ENCODE assay signal across 20 cellular contexts in the genomic region with DNA sequence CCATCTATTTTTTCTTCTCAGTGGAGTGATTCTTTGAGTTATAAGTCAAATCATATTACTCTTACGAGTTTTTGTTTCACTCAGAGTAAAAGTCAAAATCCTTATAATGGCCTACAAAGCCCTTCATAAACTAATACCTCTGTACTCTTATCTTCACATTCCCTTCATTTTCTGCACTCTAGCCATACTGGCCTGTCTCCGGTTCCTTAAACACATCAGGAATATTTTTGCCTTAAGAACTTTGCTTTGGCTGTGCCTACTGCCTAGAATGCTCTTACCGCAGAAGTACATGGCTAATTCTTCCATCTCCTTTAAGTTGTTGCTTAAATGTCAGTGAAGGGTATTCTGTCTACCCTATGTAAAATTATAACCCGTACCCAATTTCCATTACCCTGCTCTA.
DNase-seq lines count a peak whose midpoint lies in the region; ATAC-seq, FAIRE-seq and TF ChIP-seq lines count a peak whose summit lies in the region.
"Had no signal": no experiment of that assay in that cellular context is flagged by ENCODE, and none has a peak within 500 bp of the region (broad histone marks: within the 10 kb centered on the region; RNA-seq: fewer than 3 reads in every experiment).

No MANE protein-coding gene starts in this region.

- POLR2A ChIA-PET in activated B cell treated with CpG ODN at 0.5 μM for 24 hours (lab: Charles Lee) (interaction anchor here (0.7 to 2.1 kb wide), 4 partner anchors 12 to 285 kb away, joined by 3 to 11 read pairs (median 8); no protein-coding TSS in a partner anchor), T-cell (lab: Charles Lee) (no interaction called here)

- no peak for TF ChIP-seq CTCF in activated B cell treated with CpG ODN at 0.5 μM for 24 hours (IDR thresholded peaks at IDR 0.05)

- intact Hi-C loops in activated B cell treated with CpG ODN at 0.5 μM for 24 hours (cut with micrococcal nuclease): no loop called here

- H3K9me3 Mint-ChIP-seq in T-helper 2 cell treated with Interferon-gamma antibody and Interleukin-4, amounts not matched to agents 5 μg/mL and 100 μg/mL, for 36 hours: no peaks in the 10 kb centered on the region
- H3K9me3 Mint-ChIP-seq in activated B cell treated with CpG ODN at 0.5 μM for 24 hours: no peaks in the 10 kb centered on the region
- H3K9me3 Mint-ChIP-seq in naive B cell: peaks cover 0 to 7% (median 4%) of the 10 kb centered on the region in 7 donors
- H3K9me3 Mint-ChIP-seq in T-cell: no peaks in the 10 kb centered on the region
- H3K9me3 Mint-ChIP-seq: dendritic cell treated with granulocyte-macrophage colony-stimulating factor and Interleukin-4, amounts not matched to agents 40 ng/mL and 50 ng/mL, for 4 days had no signal

- FAIRE-seq in GM19239 (lab: Jason Lieb, UNC): peak; percentile 78
- FAIRE-seq: bronchial epithelial cell, HTR-8/SVneo, TTC549 had no signal

- H3K27me3 Mint-ChIP-seq in T-helper 2 cell treated with Interferon-gamma antibody and Interleukin-4, amounts not matched to agents 5 μg/mL and 100 μg/mL, for 36 hours (ENCODE audit: low read depth): no peaks in the 10 kb centered on the region
- no peaks in the 10 kb centered on the region for H3K27me3 Mint-ChIP-seq in activated B cell treated with CpG ODN at 0.5 μM for 24 hours
- no peaks in the 10 kb centered on the region for H3K27me3 Mint-ChIP-seq in naive B cell
- H3K27me3 Mint-ChIP-seq in T-cell: no peaks in the 10 kb centered on the region
- H3K27me3 Mint-ChIP-seq: activated CD4-positive, alpha-beta T cell treated with anti-CD3 and anti-CD28 coated beads, Interleukin-2, amount 10 ng/mL, durations not matched to agents 7 days and 5 days; dendritic cell treated with granulocyte-macrophage colony-stimulating factor and Interleukin-4, amounts not matched to agents 40 ng/mL and 50 ng/mL, for 4 days had no signal

- peak overlapping the region; percentile 18 for H3K27ac Mint-ChIP-seq in T-helper 2 cell treated with Interferon-gamma antibody and Interleukin-4, amounts not matched to agents 5 μg/mL and 100 μg/mL, for 36 hours
- H3K27ac Mint-ChIP-seq in activated B cell treated with CpG ODN at 0.5 μM for 24 hours (peak overlapping the region; percentile 90), naive B cell (peak overlapping the region; percentile 68 to 90 (median 88)), T-cell (no peak overlapping the region)
- H3K27ac Mint-ChIP-seq: dendritic cell treated with granulocyte-macrophage colony-stimulating factor and Interleukin-4, amounts not matched to agents 40 ng/mL and 50 ng/mL, for 4 days had no signal

- H3K4me1 Mint-ChIP-seq in T-helper 2 cell treated with Interferon-gamma antibody and Interleukin-4, amounts not matched to agents 5 μg/mL and 100 μg/mL, for 36 hours (ENCODE audit: low read depth): peaks cover 28% of the 10 kb centered on the region
- H3K4me1 Mint-ChIP-seq in activated B cell treated with CpG ODN at 0.5 μM for 24 hours (peaks cover 89% of the 10 kb centered on the region), naive B cell (peaks cover 48 to 90% (median 76%) of the 10 kb centered on the region in 3 donors), T-cell (peaks cover 40 to 56% (median 50%) of the 10 kb centered on the region in 3 donors)

- ATAC-seq in activated B cell treated with CpG ODN at 0.5 μM for 24 hours (ENCODE audit: low read depth): no peak
- no peak for ATAC-seq in naive B cell (ENCODE audit: low read depth in 2 of 2)
- ATAC-seq in HG03520 (IDR thresholded peaks at IDR 0.05; ENCODE audit: unreplicated experiment): no peak
- no peak for ATAC-seq in T-cell (replicated peaks in 1 of 4)
- no peak for ATAC-seq in GM21717 (IDR thresholded peaks at IDR 0.05; ENCODE audit: unreplicated experiment)
- ATAC-seq: left ventricle myocardium superior had no signal

- H3K36me3 Mint-ChIP-seq in T-helper 2 cell treated with Interferon-gamma antibody and Interleukin-4, amounts not matched to agents 5 μg/mL and 100 μg/mL, for 36 hours (ENCODE audit: low read depth): peaks cover 16% of the 10 kb centered on the region
- H3K36me3 Mint-ChIP-seq in activated B cell treated with CpG ODN at 0.5 μM for 24 hours (ENCODE audit: low read depth): peaks cover 18% of the 10 kb centered on the region
- peaks cover 19 to 27% of the 10 kb centered on the region in 2 donors for H3K36me3 Mint-ChIP-seq in naive B cell
- peaks cover 20% of the 10 kb centered on the region for H3K36me3 Mint-ChIP-seq in T-cell

- CTCF ChIA-PET in activated B cell treated with CpG ODN at 0.5 μM for 24 hours (lab: Charles Lee) (no interaction called here), T-cell (lab: Charles Lee) (interaction anchor here (0.5 to 0.6 kb wide), 2 partner anchors 17 to 186 kb away, joined by 3 to 4 read pairs; no protein-coding TSS in a partner anchor)

- no peak for DNase-seq in T-helper 2 cell treated with Interferon-gamma antibody and Interleukin-4, amounts not matched to agents 5 μg/mL and 100 μg/mL, for 36 hours (ENCODE audit: low spot score)
- DNase-seq in T-helper 2 cell (no peak), GM19239 (ENCODE audit: insufficient read length, low spot score) (no peak), activated B cell treated with CpG ODN at 0.5 μM for 24 hours (no peak), naive B cell (no peak), T-cell (no peak)
- DNase-seq: activated CD4-positive, alpha-beta T cell treated with anti-CD3 and anti-CD28 coated beads, Interleukin-2, amount 10 ng/mL, durations not matched to agents 7 days and 5 days; activated T-cell treated with anti-CD3 and anti-CD28 coated beads, Interleukin-2, amount 50 U/mL, for 1 hour; adrenal gland; BE2C; heart left ventricle; Kasumi-1; left ventricle myocardium superior; NCI-H510A treated with DMSO at 0.1 percent for 48 hours had no signal

- H3K4me3 Mint-ChIP-seq in T-helper 2 cell treated with Interferon-gamma antibody and Interleukin-4, amounts not matched to agents 5 μg/mL and 100 μg/mL, for 36 hours: no peak overlapping the region
- H3K4me3 Mint-ChIP-seq in activated B cell treated with CpG ODN at 0.5 μM for 24 hours (peak overlapping the region; percentile 69), naive B cell (peak overlapping the region; percentile 50 to 85 (median 71)), T-cell (no peak overlapping the region)
- H3K4me3 Mint-ChIP-seq: activated CD4-positive, alpha-beta T cell treated with anti-CD3 and anti-CD28 coated beads, Interleukin-2, amount 10 ng/mL, durations not matched to agents 7 days and 5 days; dendritic cell treated with granulocyte-macrophage colony-stimulating factor and Interleukin-4, amounts not matched to agents 40 ng/mL and 50 ng/mL, for 4 days had no signal

Comparison
In these comparisons a context has a peak if more than half of its experiments do, and no peak if none do; other contexts are left out.
1. H3K27ac Mint-ChIP-seq: peak in T-helper 2 cell treated with Interferon-gamma antibody and Interleukin-4, amounts not matched to agents 5 μg/mL and 100 μg/mL, for 36 hours (single experiment), activated B cell treated with CpG ODN at 0.5 μM for 24 hours (single experiment) and naive B cell (6 of 6); none in T-cell (0 of 2).
2. H3K4me3 Mint-ChIP-seq: peak in activated B cell treated with CpG ODN at 0.5 μM for 24 hours (single experiment) and naive B cell (8 of 8); none in T-helper 2 cell treated with Interferon-gamma antibody and Interleukin-4, amounts not matched to agents 5 μg/mL and 100 μg/mL, for 36 hours (single experiment) and T-cell (0 of 3).